ENCODE assay signal across 8 cellular contexts in the genomic region with DNA sequence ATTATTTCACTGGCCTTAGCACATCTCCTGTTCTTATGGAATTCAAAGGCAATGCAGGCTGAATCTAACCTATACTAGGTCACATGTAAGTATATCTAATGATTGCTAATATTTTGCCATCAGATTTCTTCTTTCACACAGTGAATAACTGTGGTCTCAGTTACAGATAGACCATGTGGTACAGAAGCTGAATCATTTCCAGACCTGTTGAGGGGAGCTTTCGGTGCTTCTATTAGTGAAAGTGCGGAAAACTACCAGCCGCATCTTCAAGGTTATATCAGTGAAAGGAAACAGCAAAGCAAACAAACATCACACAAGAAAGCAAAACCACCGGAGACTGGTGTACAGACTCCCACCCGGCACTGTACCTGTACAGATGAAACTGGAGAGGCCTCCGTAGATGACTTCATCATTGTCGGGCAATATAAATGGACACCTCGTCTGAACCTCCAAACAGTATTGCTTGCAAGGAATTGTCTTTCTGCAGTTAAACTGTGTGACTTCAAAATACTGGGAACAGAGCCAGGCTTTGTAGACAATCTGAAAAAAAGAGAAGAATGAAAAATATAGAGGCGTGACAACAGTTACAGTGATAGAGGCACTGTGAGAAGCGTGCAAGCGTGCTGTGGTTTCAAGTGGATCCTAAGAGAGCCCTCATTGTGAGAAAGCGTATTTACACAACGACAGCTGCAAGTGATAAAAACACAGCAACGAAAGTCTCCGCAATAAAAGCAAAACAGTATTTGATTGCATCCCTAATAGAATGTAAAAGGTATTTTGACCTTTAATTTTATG.
A peak's percentile ranks its signal among the peaks of the same experiment; 100 is the strongest.
DNase-seq lines count a peak whose midpoint lies in the region; TF ChIP-seq lines count a peak whose summit lies in the region.

No MANE protein-coding gene starts in this region.

- peak overlapping the region; percentile 20 for H3K4me3 ChIP-seq in AG09309 (ENCODE audit: control insufficient read depth, low read depth, low read length)
- H3K4me3 ChIP-seq in WERI-Rb-1 (ENCODE audit: low read depth, low read length) = no peak overlapping the region

- DNase-seq in AG09309 (ENCODE audit: low read depth) (peak; percentile 46), NCI-H1417 treated with DMSO at 0.1 percent for 48 hours (lab: John Stamatoyannopoulos, UW) (peak; percentile 99), SW480 (ENCODE audit: low spot score) (peak; percentile 8), lung microvascular endothelial cell (ENCODE audit: low read depth in 2 of 2) (peak; percentile 15 to 66), WERI-Rb-1 (no peak), GM10248 (ENCODE audit: extremely low spot score) (no peak)
- no peak for DNase-seq in activated CD4-positive, alpha-beta T cell treated with anti-CD3 and anti-CD28 coated beads for 48 hours
- DNase-seq in stimulated activated CD4-positive, alpha-beta T cell treated with anti-CD3 and anti-CD28 coated beads, Interleukin-4, amount 100 ng/mL, for 24 hours = no peak

- H3K27me3 ChIP-seq in WERI-Rb-1 (ENCODE audit: insufficient read depth, low read depth, severe bottlenecking) = peaks cover 2% of the 10 kb centered on the region

- CTCF ChIA-PET in GM10248 (lab: Yijun Ruan, JAX) = interaction anchor here (1.3 to 8.2 kb wide), 9 partner anchors 8 to 949 kb away, joined by 3 to 79 read pairs (median 4); no protein-coding TSS in a partner anchor

- H3K27ac ChIP-seq in WERI-Rb-1 = no peak overlapping the region

- TF ChIP-seq CTCF in AG09309 (IDR thresholded peaks at IDR 0.05; ENCODE audit: control insufficient read depth, insufficient read depth, low read depth, low read length, missing control alignments) = no peak
- no peak for TF ChIP-seq CTCF in WERI-Rb-1 (IDR thresholded peaks at IDR 0.05; ENCODE audit: low read depth, low read length)
- no peak for TF ChIP-seq CTCF in GM10248 (IDR thresholded peaks at IDR 0.05; ENCODE audit: control extremely low read depth, extremely low read depth, low read depth, missing control alignments)

- no peaks in the 10 kb centered on the region for H3K9me3 ChIP-seq in WERI-Rb-1 (ENCODE audit: severe bottlenecking)

- no peaks in the 10 kb centered on the region for H3K36me3 ChIP-seq in WERI-Rb-1

- POLR2A ChIA-PET in GM10248 (lab: Yijun Ruan, JAX) = no interaction called here

Comparison
In these comparisons a context has a peak if more than half of its experiments do, and no peak if none do; other contexts are left out.
1. DNase-seq: peak in AG09309 (single experiment), NCI-H1417 treated with DMSO at 0.1 percent for 48 hours (single experiment), SW480 (single experiment) and lung microvascular endothelial cell (2 of 2); none in activated CD4-positive, alpha-beta T cell treated with anti-CD3 and anti-CD28 coated beads for 48 hours (single experiment), WERI-Rb-1 (single experiment), stimulated activated CD4-positive, alpha-beta T cell treated with anti-CD3 and anti-CD28 coated beads, Interleukin-4, amount 100 ng/mL, for 24 hours (single experiment) and GM10248 (single experiment).